In genomic region chr10:62384057-62384446, GRCh38 we compare ENCODE assay signal across 8 cellular contexts. TPM values are rescaled to one million over a fixed set of nuclear protein-coding genes. Genes with fewer than 3 reads are reported as not detected.
DNase-seq lines count a peak whose midpoint lies in the region; ATAC-seq and TF ChIP-seq lines count a peak whose summit lies in the region.
"Had no signal": no experiment of that assay in that cellular context is flagged by ENCODE, and none has a peak within 500 bp of the region (broad histone marks: within the 10 kb centered on the region; RNA-seq: fewer than 3 reads in every experiment).

No MANE protein-coding gene starts in this region.

- CTCF ChIA-PET in WTC11 (lab: Charles Lee) = no interaction called here

- no peaks in the 10 kb centered on the region for H3K27me3 ChIP-seq in effector memory CD4-positive, alpha-beta T cell (replicated peaks; ENCODE audit: control insufficient read depth, insufficient read depth, low read length, poor library complexity, severe bottlenecking)

- peak overlapping the region; percentile 84 for H3K4me3 Mint-ChIP-seq in HFFc6
- H3K4me3 Mint-ChIP-seq in WTC11 = no peak overlapping the region
- H3K4me3 Mint-ChIP-seq: neural crest cell had no signal

- no peaks in the 10 kb centered on the region for H3K27me3 Mint-ChIP-seq in HFFc6 (ENCODE audit: insufficient read depth)
- H3K27me3 Mint-ChIP-seq in WTC11 (ENCODE audit: low read depth) = no peaks in the 10 kb centered on the region

- peak overlapping the region; percentile 90 for H3K27ac Mint-ChIP-seq in HFFc6
- no peak overlapping the region for H3K27ac Mint-ChIP-seq in WTC11

- H3K9me3 ChIP-seq in effector memory CD4-positive, alpha-beta T cell (ENCODE audit: control insufficient read depth, low read length) = no peaks in the 10 kb centered on the region

- peaks cover 16% of the 10 kb centered on the region for H3K4me1 ChIP-seq in effector memory CD4-positive, alpha-beta T cell (ENCODE audit: control insufficient read depth, insufficient read depth, low read length, poor library complexity, severe bottlenecking)

- ATAC-seq in WTC11 = no peak

- peak overlapping the region; percentile 27 for H3K4me3 ChIP-seq in effector memory CD4-positive, alpha-beta T cell (ENCODE audit: insufficient read depth, low read depth, low read length, poor library complexity, severe bottlenecking)
- no peak overlapping the region for H3K4me3 ChIP-seq in lower leg skin (ENCODE audit: low read depth, poor library complexity, severe bottlenecking)

- H3K9me3 Mint-ChIP-seq in HFFc6 (no peaks in the 10 kb centered on the region), WTC11 (no peaks in the 10 kb centered on the region)
- H3K9me3 Mint-ChIP-seq: neural crest cell had no signal

- TF ChIP-seq CTCF in HFFc6 (IDR thresholded peaks at IDR 0.05) = no peak
- no peak for TF ChIP-seq CTCF in WTC11 (IDR thresholded peaks at IDR 0.05)
- no peak for TF ChIP-seq CTCF in lower leg skin (IDR thresholded peaks at IDR 0.05)

- peak; percentile 91 for DNase-seq in HFFc6
- peak; percentile 59 for DNase-seq in SW480 (ENCODE audit: low spot score)
- peak; percentile 34 to 51 (median 51) for DNase-seq in effector memory CD4-positive, alpha-beta T cell
- DNase-seq in stimulated activated CD8-positive, alpha-beta memory T cell treated with anti-CD3 and anti-CD28 coated beads, Interleukin-4, amount 100 ng/mL, for 4 hours (ENCODE audit: low read depth in 2 of 2, low spot score in 1 of 2) = peak; percentile 24 to 28
- no peak for DNase-seq in NCI-H345 treated with DMSO at 0.1 percent for 48 hours (lab: John Stamatoyannopoulos, UW; ENCODE audit: unreplicated experiment)
- no peak for DNase-seq in WTC11 (ENCODE audit: low spot score)
- no peak for DNase-seq in lower leg skin (ENCODE audit: low spot score in 2 of 2)

- no peak for TF ChIP-seq POLR2A in lower leg skin (IDR thresholded peaks at IDR 0.05)

- peaks cover 24% of the 10 kb centered on the region for H3K36me3 Mint-ChIP-seq in HFFc6 (ENCODE audit: low read depth)
- no peaks in the 10 kb centered on the region for H3K36me3 Mint-ChIP-seq in WTC11

- H3K36me3 ChIP-seq in effector memory CD4-positive, alpha-beta T cell (ENCODE audit: control insufficient read depth, insufficient read depth, low read length) = no peaks in the 10 kb centered on the region

- H3K4me1 Mint-ChIP-seq in HFFc6 (ENCODE audit: low read depth) (peaks cover 97% of the 10 kb centered on the region), WTC11 (peaks cover 14% of the 10 kb centered on the region)

- peak overlapping the region; percentile 69 for H3K27ac ChIP-seq in effector memory CD4-positive, alpha-beta T cell (ENCODE audit: insufficient read depth, low read length, poor library complexity, severe bottlenecking)

- 64 to 75% methylated on average over 5 of the region's 5 CpGs for WGBS in lower leg skin, 2 donors

- POLR2A ChIA-PET in WTC11 (lab: Charles Lee) = no interaction called here

- intact Hi-C loops in lower leg skin (cut with DNase I; ENCODE audit: low total_unique reads) = no loop called here

TF ChIP-seq in WTC11, 78 proteins besides CTCF, POLR2A, EP300 and RAD21:
- TF ChIP-seq ZNF219 (CRISPR knock-in tag; IDR thresholded peaks at IDR 0.05; ENCODE audit: borderline replicate concordance) = no peak
- no peak for TF ChIP-seq NR3C1 (CRISPR knock-in tag; conservative IDR thresholded peaks at IDR 0.05; ENCODE audit: low read depth)
- TF ChIP-seq AFF4 (CRISPR knock-in tag; IDR thresholded peaks at IDR 0.05; ENCODE audit: borderline replicate concordance) = no peak
- TF ChIP-seq TP53 (CRISPR knock-in tag; IDR thresholded peaks at IDR 0.05) = no peak
- TF ChIP-seq OVOL2 (CRISPR knock-in tag; IDR thresholded peaks at IDR 0.05; ENCODE audit: borderline replicate concordance) = no peak
- TF ChIP-seq, protein P1, sequence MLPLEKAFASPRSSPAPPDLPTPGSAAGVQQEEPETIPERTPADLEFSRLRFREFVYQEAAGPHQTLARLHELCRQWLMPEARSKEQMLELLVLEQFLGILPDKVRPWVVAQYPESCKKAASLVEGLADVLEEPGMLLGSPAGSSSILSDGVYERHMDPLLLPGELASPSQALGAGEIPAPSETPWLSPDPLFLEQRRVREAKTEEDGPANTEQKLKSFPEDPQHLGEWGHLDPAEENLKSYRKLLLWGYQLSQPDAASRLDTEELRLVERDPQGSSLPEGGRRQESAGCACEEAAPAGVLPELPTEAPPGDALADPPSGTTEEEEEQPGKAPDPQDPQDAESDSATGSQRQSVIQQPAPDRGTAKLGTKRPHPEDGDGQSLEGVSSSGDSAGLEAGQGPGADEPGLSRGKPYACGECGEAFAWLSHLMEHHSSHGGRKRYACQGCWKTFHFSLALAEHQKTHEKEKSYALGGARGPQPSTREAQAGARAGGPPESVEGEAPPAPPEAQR (CRISPR knock-in tag; IDR thresholded peaks at IDR 0.05) = no peak
- TF ChIP-seq NR1H2 (CRISPR knock-in tag; IDR thresholded peaks at IDR 0.05) = no peak
- no peak for TF ChIP-seq EMX1 (CRISPR knock-in tag; IDR thresholded peaks at IDR 0.05)
- no peak for TF ChIP-seq ZNF138 (CRISPR knock-in tag; conservative IDR thresholded peaks at IDR 0.05)
- no peak for TF ChIP-seq ZNF317 (CRISPR knock-in tag; IDR thresholded peaks at IDR 0.05; ENCODE audit: borderline replicate concordance, low read depth)

RNA-seq across cellular contexts. Expression of gene ZNF365, which starts 9.9 kb away (rescaled TPM):
- total RNA-seq in HFFc6 (2021; fragmentation: NEBNext Ultra II Directional; extraction: Animal tissue kit (Norgen Biotek cat#: 25700)) = 10 to 100 TPM; 10.2 to 14.7 (median 11.3) TPM
- 0.39 to 0.62 TPM (median 0.59 TPM) in 3 replicates for total RNA-seq in WTC11 (2021)
- total RNA-seq in lower leg skin = 1 to 10 TPM in 2 of 4 donors, under 1 TPM in 2; 0.30 to 4.7 (median 1.1) TPM

Comparison
In these comparisons a context has a peak if more than half of its experiments do, and no peak if none do; other contexts are left out.
1. DNase-seq: peak in HFFc6 (single experiment), SW480 (single experiment), effector memory CD4-positive, alpha-beta T cell (3 of 3) and stimulated activated CD8-positive, alpha-beta memory T cell treated with anti-CD3 and anti-CD28 coated beads, Interleukin-4, amount 100 ng/mL, for 4 hours (2 of 2); none in NCI-H345 treated with DMSO at 0.1 percent for 48 hours (single experiment), WTC11 (single experiment) and lower leg skin (0 of 2).